ENCODE assay signal across 1 cellular context in genomic region chr9:81687521-81688261, GRCh38.
TF ChIP-seq lines count a peak whose summit lies in the region.

No MANE protein-coding gene starts in this region.

TF ChIP-seq in IMR-90, 13 proteins besides CTCF, POLR2A, EP300 and RAD21:
- TF ChIP-seq, protein P1, sequence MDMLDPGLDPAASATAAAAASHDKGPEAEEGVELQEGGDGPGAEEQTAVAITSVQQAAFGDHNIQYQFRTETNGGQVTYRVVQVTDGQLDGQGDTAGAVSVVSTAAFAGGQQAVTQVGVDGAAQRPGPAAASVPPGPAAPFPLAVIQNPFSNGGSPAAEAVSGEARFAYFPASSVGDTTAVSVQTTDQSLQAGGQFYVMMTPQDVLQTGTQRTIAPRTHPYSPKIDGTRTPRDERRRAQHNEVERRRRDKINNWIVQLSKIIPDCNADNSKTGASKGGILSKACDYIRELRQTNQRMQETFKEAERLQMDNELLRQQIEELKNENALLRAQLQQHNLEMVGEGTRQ (IDR thresholded peaks at IDR 0.05; ENCODE audit: low read depth, low read length) = no peak
- TF ChIP-seq CEBPB (IDR thresholded peaks at IDR 0.05; ENCODE audit: low read depth, low read length) (no peak), MXI1 (IDR thresholded peaks at IDR 0.05; ENCODE audit: borderline replicate concordance, low read depth, low read length) (no peak), RCOR1 (IDR thresholded peaks at IDR 0.05; ENCODE audit: insufficient replicate concordance, low read length) (no peak), CHD1 (IDR thresholded peaks at IDR 0.05; ENCODE audit: low read depth, low read length) (no peak), NFE2L2 (IDR thresholded peaks at IDR 0.05; ENCODE audit: low read depth, low read length) (no peak), MAZ (IDR thresholded peaks at IDR 0.05; ENCODE audit: borderline replicate concordance, low read depth, low read length) (no peak), SMC3 (IDR thresholded peaks at IDR 0.05; ENCODE audit: low read depth, low read length) (no peak), RFX5 (IDR thresholded peaks at IDR 0.05; ENCODE audit: low read depth, low read length) (no peak), FOS (IDR thresholded peaks at IDR 0.05; ENCODE audit: low read depth, low read length) (no peak), MAFK (IDR thresholded peaks at IDR 0.05; ENCODE audit: low read depth, low read length) (no peak), BHLHE40 (IDR thresholded peaks at IDR 0.05; ENCODE audit: low read depth, low read length) (no peak)
- TF ChIP-seq, protein P2, sequence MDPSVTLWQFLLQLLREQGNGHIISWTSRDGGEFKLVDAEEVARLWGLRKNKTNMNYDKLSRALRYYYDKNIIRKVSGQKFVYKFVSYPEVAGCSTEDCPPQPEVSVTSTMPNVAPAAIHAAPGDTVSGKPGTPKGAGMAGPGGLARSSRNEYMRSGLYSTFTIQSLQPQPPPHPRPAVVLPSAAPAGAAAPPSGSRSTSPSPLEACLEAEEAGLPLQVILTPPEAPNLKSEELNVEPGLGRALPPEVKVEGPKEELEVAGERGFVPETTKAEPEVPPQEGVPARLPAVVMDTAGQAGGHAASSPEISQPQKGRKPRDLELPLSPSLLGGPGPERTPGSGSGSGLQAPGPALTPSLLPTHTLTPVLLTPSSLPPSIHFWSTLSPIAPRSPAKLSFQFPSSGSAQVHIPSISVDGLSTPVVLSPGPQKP (IDR thresholded peaks at IDR 0.05; ENCODE audit: borderline replicate concordance, low read depth, low read length) = no peak
